In the genomic region with DNA sequence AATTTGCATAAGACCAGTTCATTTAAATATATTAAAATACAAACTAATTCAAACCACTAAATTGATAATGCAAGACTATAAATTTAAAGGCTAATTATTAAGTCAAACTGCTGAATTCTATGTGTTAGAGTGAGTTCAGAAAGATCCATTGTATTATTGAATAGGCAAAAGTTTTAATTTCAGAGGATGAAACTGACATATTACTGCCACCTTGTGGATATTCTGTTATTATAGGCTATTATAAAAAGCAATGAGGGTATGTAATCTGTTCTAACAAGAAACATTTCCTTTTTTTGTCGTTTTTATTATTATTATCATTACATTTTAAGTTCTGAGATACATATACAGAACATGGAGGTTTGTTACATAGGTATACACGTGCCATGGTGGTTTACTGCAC, we compare ENCODE assay signal across 1 cellular context.
TF ChIP-seq lines count a peak whose summit lies in the region.

No MANE protein-coding gene starts in this region.

TF ChIP-seq in K562, 482 proteins besides CTCF, POLR2A, EP300 and RAD21 (continued from another document):
- TF ChIP-seq, protein P1, sequence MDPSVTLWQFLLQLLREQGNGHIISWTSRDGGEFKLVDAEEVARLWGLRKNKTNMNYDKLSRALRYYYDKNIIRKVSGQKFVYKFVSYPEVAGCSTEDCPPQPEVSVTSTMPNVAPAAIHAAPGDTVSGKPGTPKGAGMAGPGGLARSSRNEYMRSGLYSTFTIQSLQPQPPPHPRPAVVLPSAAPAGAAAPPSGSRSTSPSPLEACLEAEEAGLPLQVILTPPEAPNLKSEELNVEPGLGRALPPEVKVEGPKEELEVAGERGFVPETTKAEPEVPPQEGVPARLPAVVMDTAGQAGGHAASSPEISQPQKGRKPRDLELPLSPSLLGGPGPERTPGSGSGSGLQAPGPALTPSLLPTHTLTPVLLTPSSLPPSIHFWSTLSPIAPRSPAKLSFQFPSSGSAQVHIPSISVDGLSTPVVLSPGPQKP (CRISPR knock-in tag; IDR thresholded peaks at IDR 0.05): no peak
- TF ChIP-seq BRD4 (IDR thresholded peaks at IDR 0.05): no peak
- TF ChIP-seq DPF2 (IDR thresholded peaks at IDR 0.05): no peak
- no peak for TF ChIP-seq ZNF444 (CRISPR knock-in tag; IDR thresholded peaks at IDR 0.05)
- no peak for TF ChIP-seq RBM14 (IDR thresholded peaks at IDR 0.05; ENCODE audit: borderline replicate concordance, insufficient read depth, low read depth, low read length)
- TF ChIP-seq CBFA2T3 (IDR thresholded peaks at IDR 0.05): no peak
- TF ChIP-seq, protein P2, sequence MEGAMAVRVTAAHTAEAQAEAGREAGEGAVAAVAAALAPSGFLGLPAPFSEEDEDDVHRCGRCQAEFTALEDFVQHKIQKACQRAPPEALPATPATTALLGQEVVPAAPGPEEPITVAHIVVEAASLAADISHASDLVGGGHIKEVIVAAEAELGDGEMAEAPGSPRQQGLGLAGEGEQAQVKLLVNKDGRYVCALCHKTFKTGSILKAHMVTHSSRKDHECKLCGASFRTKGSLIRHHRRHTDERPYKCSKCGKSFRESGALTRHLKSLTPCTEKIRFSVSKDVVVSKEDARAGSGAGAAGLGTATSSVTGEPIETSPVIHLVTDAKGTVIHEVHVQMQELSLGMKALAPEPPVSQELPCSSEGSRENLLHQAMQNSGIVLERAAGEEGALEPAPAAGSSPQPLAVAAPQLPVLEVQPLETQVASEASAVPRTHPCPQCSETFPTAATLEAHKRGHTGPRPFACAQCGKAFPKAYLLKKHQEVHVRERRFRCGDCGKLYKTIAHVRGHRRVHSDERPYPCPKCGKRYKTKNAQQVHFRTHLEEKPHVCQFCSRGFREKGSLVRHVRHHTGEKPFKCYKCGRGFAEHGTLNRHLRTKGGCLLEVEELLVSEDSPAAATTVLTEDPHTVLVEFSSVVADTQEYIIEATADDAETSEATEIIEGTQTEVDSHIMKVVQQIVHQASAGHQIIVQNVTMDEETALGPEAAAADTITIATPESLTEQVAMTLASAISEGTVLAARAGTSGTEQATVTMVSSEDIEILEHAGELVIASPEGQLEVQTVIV (CRISPR knock-in tag; IDR thresholded peaks at IDR 0.05; ENCODE audit: borderline replicate concordance): no peak
- no peak for TF ChIP-seq ZNF384 (IDR thresholded peaks at IDR 0.05; ENCODE audit: low read depth, low read length)
- TF ChIP-seq ZNF24 (IDR thresholded peaks at IDR 0.05): no peak
- TF ChIP-seq MEF2D (tag; conservative IDR thresholded peaks at IDR 0.05; ENCODE audit: low read depth): no peak
- TF ChIP-seq RBM34 (IDR thresholded peaks at IDR 0.05; ENCODE audit: borderline replicate concordance, insufficient read depth, low read length): no peak
- TF ChIP-seq GATAD2B (IDR thresholded peaks at IDR 0.05; ENCODE audit: borderline replicate concordance): no peak
- TF ChIP-seq, protein P3, sequence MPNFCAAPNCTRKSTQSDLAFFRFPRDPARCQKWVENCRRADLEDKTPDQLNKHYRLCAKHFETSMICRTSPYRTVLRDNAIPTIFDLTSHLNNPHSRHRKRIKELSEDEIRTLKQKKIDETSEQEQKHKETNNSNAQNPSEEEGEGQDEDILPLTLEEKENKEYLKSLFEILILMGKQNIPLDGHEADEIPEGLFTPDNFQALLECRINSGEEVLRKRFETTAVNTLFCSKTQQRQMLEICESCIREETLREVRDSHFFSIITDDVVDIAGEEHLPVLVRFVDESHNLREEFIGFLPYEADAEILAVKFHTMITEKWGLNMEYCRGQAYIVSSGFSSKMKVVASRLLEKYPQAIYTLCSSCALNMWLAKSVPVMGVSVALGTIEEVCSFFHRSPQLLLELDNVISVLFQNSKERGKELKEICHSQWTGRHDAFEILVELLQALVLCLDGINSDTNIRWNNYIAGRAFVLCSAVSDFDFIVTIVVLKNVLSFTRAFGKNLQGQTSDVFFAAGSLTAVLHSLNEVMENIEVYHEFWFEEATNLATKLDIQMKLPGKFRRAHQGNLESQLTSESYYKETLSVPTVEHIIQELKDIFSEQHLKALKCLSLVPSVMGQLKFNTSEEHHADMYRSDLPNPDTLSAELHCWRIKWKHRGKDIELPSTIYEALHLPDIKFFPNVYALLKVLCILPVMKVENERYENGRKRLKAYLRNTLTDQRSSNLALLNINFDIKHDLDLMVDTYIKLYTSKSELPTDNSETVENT (CRISPR knock-in tag; IDR thresholded peaks at IDR 0.05): no peak
- no peak for TF ChIP-seq KAT2B (IDR thresholded peaks at IDR 0.05; ENCODE audit: low read depth, low read length)
- TF ChIP-seq, protein P4, sequence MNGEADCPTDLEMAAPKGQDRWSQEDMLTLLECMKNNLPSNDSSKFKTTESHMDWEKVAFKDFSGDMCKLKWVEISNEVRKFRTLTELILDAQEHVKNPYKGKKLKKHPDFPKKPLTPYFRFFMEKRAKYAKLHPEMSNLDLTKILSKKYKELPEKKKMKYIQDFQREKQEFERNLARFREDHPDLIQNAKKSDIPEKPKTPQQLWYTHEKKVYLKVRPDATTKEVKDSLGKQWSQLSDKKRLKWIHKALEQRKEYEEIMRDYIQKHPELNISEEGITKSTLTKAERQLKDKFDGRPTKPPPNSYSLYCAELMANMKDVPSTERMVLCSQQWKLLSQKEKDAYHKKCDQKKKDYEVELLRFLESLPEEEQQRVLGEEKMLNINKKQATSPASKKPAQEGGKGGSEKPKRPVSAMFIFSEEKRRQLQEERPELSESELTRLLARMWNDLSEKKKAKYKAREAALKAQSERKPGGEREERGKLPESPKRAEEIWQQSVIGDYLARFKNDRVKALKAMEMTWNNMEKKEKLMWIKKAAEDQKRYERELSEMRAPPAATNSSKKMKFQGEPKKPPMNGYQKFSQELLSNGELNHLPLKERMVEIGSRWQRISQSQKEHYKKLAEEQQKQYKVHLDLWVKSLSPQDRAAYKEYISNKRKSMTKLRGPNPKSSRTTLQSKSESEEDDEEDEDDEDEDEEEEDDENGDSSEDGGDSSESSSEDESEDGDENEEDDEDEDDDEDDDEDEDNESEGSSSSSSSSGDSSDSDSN (IDR thresholded peaks at IDR 0.05; ENCODE audit: borderline replicate concordance in 1 of 2, low read depth in 2 of 2, low read length in 2 of 2): no peak
- TF ChIP-seq ILK (tag; IDR thresholded peaks at IDR 0.05; ENCODE audit: borderline replicate concordance, low read depth): no peak
- TF ChIP-seq MBD2 (IDR thresholded peaks at IDR 0.05; ENCODE audit: borderline replicate concordance, low read depth): no peak
- no peak for TF ChIP-seq FOXK2 (conservative IDR thresholded peaks at IDR 0.05 in 1 of 2, IDR thresholded peaks at IDR 0.05 in 1 of 2; ENCODE audit: low read depth in 2 of 2)
